13 cellular contexts compared by ENCODE assay signal in genomic region chr3:18635215-18635614, GRCh38.
DNase-seq lines count a peak whose midpoint lies in the region; ATAC-seq and TF ChIP-seq lines count a peak whose summit lies in the region.
"Had no signal": no experiment of that assay in that cellular context is flagged by ENCODE, and none has a peak within 500 bp of the region (broad histone marks: within the 10 kb centered on the region; RNA-seq: fewer than 3 reads in every experiment).

No MANE protein-coding gene starts in this region.

- no peak for TF ChIP-seq CTCF in LNCaP clone FGC (IDR thresholded peaks at IDR 0.05; ENCODE audit: control insufficient read depth, extremely low read depth, insufficient read depth)
- TF ChIP-seq CTCF in VCaP (conservative IDR thresholded peaks at IDR 0.05) = no peak
- TF ChIP-seq CTCF in mesothelial cell of epicardium (IDR thresholded peaks at IDR 0.05; ENCODE audit: unreplicated experiment) = no peak
- TF ChIP-seq CTCF in CD4-positive, alpha-beta T cell (IDR thresholded peaks at IDR 0.05) = no peak
- no peak for TF ChIP-seq CTCF in Calu3 (IDR thresholded peaks at IDR 0.05; ENCODE audit: unreplicated experiment)

- H3K27me3 ChIP-seq in CD4-positive, alpha-beta T cell (ENCODE audit: control insufficient read depth, insufficient read depth, low read length) = no peaks in the 10 kb centered on the region

- intact Hi-C loops in CD4-positive, alpha-beta T cell (cut with DNase I, micrococcal nuclease) = loop anchor here in 1 of 2 experiments (5.0 kb wide), 1 partner anchor 43 kb away; no protein-coding TSS in a partner anchor
- intact Hi-C loops in Calu3 (cut with micrococcal nuclease; ENCODE audit: unreplicated experiment) = no loop called here

- peak; percentile 46 for DNase-seq in LNCaP clone FGC (ENCODE audit: low read depth)
- DNase-seq in mesothelial cell of epicardium (ENCODE audit: low spot score in 2 of 2, unreplicated experiment in 2 of 2) = no peak
- DNase-seq in CD4-positive, alpha-beta T cell = no peak
- DNase-seq in Calu3 = no peak
- DNase-seq in stimulated activated naive CD8-positive, alpha-beta T cell treated with anti-CD3 and anti-CD28 coated beads, Interleukin-15, Interleukin-2, amounts not matched to agents 100 U/mL and 50 U/mL, for 24 hours = no peak
- DNase-seq: CD8-positive, alpha-beta memory T cell; DMS 273 treated with DMSO at 0.1 percent for 48 hours; GM23248; IMR-90 had no signal

- H3K4me3 Mint-ChIP-seq in mesothelial cell of epicardium = no peak overlapping the region
- no peak overlapping the region for H3K4me3 Mint-ChIP-seq in CD4-positive, alpha-beta T cell
- no peak overlapping the region for H3K4me3 Mint-ChIP-seq in Calu3 (ENCODE audit: low read depth, unreplicated experiment)
- H3K4me3 Mint-ChIP-seq: CD14-positive monocyte; CD8-positive, alpha-beta memory T cell had no signal

- H3K27ac Mint-ChIP-seq in mesothelial cell of epicardium (peak overlapping the region; percentile 56), Calu3 (ENCODE audit: unreplicated experiment) (no peak overlapping the region)
- H3K27ac Mint-ChIP-seq in CD4-positive, alpha-beta T cell = no peak overlapping the region
- H3K27ac Mint-ChIP-seq: CD14-positive monocyte; CD8-positive, alpha-beta memory T cell had no signal

- no peaks in the 10 kb centered on the region for H3K27me3 Mint-ChIP-seq in mesothelial cell of epicardium (ENCODE audit: low read depth)
- H3K27me3 Mint-ChIP-seq in CD4-positive, alpha-beta T cell = no peaks in the 10 kb centered on the region
- H3K27me3 Mint-ChIP-seq in Calu3 (ENCODE audit: unreplicated experiment) = no peaks in the 10 kb centered on the region
- H3K27me3 Mint-ChIP-seq: CD8-positive, alpha-beta memory T cell had no signal

- no peak overlapping the region for H3K4me3 ChIP-seq in LNCaP clone FGC (ENCODE audit: low read depth, low read length)
- H3K4me3 ChIP-seq: GM23248 had no signal

- H3K36me3 Mint-ChIP-seq in mesothelial cell of epicardium (no peaks in the 10 kb centered on the region), Calu3 (ENCODE audit: insufficient read depth, unreplicated experiment) (no peaks in the 10 kb centered on the region)
- no peaks in the 10 kb centered on the region for H3K36me3 Mint-ChIP-seq in CD4-positive, alpha-beta T cell (ENCODE audit: low read depth)
- H3K36me3 Mint-ChIP-seq: CD14-positive monocyte had no signal

- H3K9me3 Mint-ChIP-seq in mesothelial cell of epicardium (peaks cover 21% of the 10 kb centered on the region), Calu3 (ENCODE audit: low read depth, unreplicated experiment) (no peaks in the 10 kb centered on the region)
- peaks cover 4% of the 10 kb centered on the region for H3K9me3 Mint-ChIP-seq in CD4-positive, alpha-beta T cell

- CTCF ChIA-PET in CD4-positive, alpha-beta T cell (lab: Charles Lee) = no interaction called here
- CTCF ChIA-PET in Calu3 (lab: Charles Lee) = no interaction called here

- no TSS peak for BruUV-seq in Calu3 (replicated peaks; lab: Mats Ljungman, UMichigan)

- H3K9me3 ChIP-seq in CD4-positive, alpha-beta T cell (ENCODE audit: control insufficient read depth, low read length) = no peaks in the 10 kb centered on the region

- H3K27ac ChIP-seq in VCaP = peak overlapping the region; percentile 83
- no peak overlapping the region for H3K27ac ChIP-seq in CD4-positive, alpha-beta T cell (ENCODE audit: low read depth, low read length)
- H3K27ac ChIP-seq: GM23248, HL-60 had no signal

- ATAC-seq in CD4-positive, alpha-beta T cell (ENCODE audit: poor library complexity) = no peak
- ATAC-seq in stimulated activated naive CD8-positive, alpha-beta T cell treated with anti-CD3 and anti-CD28 coated beads, Interleukin-15, Interleukin-2, amounts not matched to agents 100 U/mL and 50 U/mL, for 24 hours = no peak
- ATAC-seq: HCT116 had no signal

- POLR2A ChIA-PET in CD4-positive, alpha-beta T cell (lab: Charles Lee) = no interaction called here

- H3K4me1 Mint-ChIP-seq in mesothelial cell of epicardium (peaks cover 12% of the 10 kb centered on the region), Calu3 (ENCODE audit: low read depth, unreplicated experiment) (no peaks in the 10 kb centered on the region)
- H3K4me1 Mint-ChIP-seq in CD4-positive, alpha-beta T cell (ENCODE audit: low read depth) = no peaks in the 10 kb centered on the region
